1 cellular context compared by ENCODE assay signal in the genomic region with DNA sequence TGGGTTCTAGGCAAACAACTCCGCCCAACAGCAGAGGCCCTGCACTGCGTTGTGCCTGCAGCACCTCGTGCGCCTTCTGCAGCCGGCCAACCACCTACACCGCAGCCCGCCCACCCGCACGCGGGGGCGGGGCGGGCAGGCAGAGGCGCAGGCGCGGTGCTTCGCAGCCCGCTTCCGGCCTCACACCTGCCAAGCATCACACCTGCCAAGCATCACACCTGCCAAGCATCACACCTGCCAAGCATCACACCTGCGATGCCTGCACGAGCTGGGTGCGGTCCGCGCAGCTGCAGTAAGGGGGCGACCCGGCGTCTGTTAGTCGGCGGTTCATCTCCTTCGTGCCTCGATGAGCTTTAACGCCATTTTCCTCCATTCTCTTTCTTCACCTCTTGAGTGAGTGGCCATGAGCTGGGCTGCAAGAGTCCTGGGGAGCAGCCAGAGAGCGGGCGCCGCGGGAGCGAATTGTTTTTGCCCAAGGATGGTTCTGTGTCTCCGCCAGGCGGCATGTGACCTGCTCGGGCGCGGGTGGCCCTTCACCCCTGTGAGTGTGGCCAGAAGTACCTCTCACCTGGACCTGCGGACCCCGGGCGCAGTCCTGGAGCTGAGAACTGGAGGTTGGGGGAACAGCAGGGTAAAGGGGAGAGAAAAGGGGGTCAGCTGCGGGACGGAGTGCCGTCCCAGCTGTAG.
TF ChIP-seq lines count a peak whose summit lies in the region.

A gene (plus strand): TSS at position 171 of the 687 bp plus-strand sequence. CDS start 825 bp downstream, outside the sequence.

TF ChIP-seq in H1, 55 proteins besides CTCF, POLR2A, EP300 and RAD21:
- TF ChIP-seq, protein P1, sequence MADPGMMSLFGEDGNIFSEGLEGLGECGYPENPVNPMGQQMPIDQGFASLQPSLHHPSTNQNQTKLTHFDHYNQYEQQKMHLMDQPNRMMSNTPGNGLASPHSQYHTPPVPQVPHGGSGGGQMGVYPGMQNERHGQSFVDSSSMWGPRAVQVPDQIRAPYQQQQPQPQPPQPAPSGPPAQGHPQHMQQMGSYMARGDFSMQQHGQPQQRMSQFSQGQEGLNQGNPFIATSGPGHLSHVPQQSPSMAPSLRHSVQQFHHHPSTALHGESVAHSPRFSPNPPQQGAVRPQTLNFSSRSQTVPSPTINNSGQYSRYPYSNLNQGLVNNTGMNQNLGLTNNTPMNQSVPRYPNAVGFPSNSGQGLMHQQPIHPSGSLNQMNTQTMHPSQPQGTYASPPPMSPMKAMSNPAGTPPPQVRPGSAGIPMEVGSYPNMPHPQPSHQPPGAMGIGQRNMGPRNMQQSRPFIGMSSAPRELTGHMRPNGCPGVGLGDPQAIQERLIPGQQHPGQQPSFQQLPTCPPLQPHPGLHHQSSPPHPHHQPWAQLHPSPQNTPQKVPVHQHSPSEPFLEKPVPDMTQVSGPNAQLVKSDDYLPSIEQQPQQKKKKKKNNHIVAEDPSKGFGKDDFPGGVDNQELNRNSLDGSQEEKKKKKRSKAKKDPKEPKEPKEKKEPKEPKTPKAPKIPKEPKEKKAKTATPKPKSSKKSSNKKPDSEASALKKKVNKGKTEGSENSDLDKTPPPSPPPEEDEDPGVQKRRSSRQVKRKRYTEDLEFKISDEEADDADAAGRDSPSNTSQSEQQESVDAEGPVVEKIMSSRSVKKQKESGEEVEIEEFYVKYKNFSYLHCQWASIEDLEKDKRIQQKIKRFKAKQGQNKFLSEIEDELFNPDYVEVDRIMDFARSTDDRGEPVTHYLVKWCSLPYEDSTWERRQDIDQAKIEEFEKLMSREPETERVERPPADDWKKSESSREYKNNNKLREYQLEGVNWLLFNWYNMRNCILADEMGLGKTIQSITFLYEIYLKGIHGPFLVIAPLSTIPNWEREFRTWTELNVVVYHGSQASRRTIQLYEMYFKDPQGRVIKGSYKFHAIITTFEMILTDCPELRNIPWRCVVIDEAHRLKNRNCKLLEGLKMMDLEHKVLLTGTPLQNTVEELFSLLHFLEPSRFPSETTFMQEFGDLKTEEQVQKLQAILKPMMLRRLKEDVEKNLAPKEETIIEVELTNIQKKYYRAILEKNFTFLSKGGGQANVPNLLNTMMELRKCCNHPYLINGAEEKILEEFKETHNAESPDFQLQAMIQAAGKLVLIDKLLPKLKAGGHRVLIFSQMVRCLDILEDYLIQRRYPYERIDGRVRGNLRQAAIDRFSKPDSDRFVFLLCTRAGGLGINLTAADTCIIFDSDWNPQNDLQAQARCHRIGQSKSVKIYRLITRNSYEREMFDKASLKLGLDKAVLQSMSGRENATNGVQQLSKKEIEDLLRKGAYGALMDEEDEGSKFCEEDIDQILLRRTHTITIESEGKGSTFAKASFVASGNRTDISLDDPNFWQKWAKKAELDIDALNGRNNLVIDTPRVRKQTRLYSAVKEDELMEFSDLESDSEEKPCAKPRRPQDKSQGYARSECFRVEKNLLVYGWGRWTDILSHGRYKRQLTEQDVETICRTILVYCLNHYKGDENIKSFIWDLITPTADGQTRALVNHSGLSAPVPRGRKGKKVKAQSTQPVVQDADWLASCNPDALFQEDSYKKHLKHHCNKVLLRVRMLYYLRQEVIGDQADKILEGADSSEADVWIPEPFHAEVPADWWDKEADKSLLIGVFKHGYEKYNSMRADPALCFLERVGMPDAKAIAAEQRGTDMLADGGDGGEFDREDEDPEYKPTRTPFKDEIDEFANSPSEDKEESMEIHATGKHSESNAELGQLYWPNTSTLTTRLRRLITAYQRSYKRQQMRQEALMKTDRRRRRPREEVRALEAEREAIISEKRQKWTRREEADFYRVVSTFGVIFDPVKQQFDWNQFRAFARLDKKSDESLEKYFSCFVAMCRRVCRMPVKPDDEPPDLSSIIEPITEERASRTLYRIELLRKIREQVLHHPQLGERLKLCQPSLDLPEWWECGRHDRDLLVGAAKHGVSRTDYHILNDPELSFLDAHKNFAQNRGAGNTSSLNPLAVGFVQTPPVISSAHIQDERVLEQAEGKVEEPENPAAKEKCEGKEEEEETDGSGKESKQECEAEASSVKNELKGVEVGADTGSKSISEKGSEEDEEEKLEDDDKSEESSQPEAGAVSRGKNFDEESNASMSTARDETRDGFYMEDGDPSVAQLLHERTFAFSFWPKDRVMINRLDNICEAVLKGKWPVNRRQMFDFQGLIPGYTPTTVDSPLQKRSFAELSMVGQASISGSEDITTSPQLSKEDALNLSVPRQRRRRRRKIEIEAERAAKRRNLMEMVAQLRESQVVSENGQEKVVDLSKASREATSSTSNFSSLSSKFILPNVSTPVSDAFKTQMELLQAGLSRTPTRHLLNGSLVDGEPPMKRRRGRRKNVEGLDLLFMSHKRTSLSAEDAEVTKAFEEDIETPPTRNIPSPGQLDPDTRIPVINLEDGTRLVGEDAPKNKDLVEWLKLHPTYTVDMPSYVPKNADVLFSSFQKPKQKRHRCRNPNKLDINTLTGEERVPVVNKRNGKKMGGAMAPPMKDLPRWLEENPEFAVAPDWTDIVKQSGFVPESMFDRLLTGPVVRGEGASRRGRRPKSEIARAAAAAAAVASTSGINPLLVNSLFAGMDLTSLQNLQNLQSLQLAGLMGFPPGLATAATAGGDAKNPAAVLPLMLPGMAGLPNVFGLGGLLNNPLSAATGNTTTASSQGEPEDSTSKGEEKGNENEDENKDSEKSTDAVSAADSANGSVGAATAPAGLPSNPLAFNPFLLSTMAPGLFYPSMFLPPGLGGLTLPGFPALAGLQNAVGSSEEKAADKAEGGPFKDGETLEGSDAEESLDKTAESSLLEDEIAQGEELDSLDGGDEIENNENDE (IDR thresholded peaks at IDR 0.05; ENCODE audit: insufficient replicate concordance, low read length): no peak
- no peak for TF ChIP-seq ZNF274 (IDR thresholded peaks at IDR 0.05; ENCODE audit: borderline replicate concordance, extremely low read depth, low read length)
- TF ChIP-seq RNF2 (IDR thresholded peaks at IDR 0.05; ENCODE audit: borderline replicate concordance, low read depth, low read length, missing control alignments, poor library complexity, severe bottlenecking): peak; percentile 33
- TF ChIP-seq TBP (IDR thresholded peaks at IDR 0.05; ENCODE audit: low read depth, low read length): no peak
- TF ChIP-seq, protein P2, sequence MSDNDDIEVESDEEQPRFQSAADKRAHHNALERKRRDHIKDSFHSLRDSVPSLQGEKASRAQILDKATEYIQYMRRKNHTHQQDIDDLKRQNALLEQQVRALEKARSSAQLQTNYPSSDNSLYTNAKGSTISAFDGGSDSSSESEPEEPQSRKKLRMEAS (IDR thresholded peaks at IDR 0.05): peak; percentile 93
- no peak for TF ChIP-seq BRCA1 (IDR thresholded peaks at IDR 0.05; ENCODE audit: low read depth, low read length)
- TF ChIP-seq, protein P3, sequence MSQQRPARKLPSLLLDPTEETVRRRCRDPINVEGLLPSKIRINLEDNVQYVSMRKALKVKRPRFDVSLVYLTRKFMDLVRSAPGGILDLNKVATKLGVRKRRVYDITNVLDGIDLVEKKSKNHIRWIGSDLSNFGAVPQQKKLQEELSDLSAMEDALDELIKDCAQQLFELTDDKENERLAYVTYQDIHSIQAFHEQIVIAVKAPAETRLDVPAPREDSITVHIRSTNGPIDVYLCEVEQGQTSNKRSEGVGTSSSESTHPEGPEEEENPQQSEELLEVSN (IDR thresholded peaks at IDR 0.05): peak; percentile 87
- no peak for TF ChIP-seq SIX5 (IDR thresholded peaks at IDR 0.05; ENCODE audit: low read depth, low read length)
- TF ChIP-seq EGR1 (IDR thresholded peaks at IDR 0.05; ENCODE audit: borderline replicate concordance, low read depth, low read length): no peak
- 0 out of 2 replicates have a peak, but pooled peaks have one; percentile 44 for TF ChIP-seq BACH1 (IDR thresholded peaks at IDR 0.05; ENCODE audit: low read length)
